ENCODE assay signal across 18 cellular contexts in genomic region chr3:147890114-147890513, GRCh38.
DNase-seq lines count a peak whose midpoint lies in the region; ATAC-seq, FAIRE-seq and TF ChIP-seq lines count a peak whose summit lies in the region.
"Had no signal": no experiment of that assay in that cellular context is flagged by ENCODE, and none has a peak within 500 bp of the region (broad histone marks: within the 10 kb centered on the region; RNA-seq: fewer than 3 reads in every experiment).

No MANE protein-coding gene starts in this region.

- DNase-seq in GM12878 (ENCODE audit: low read depth, low spot score): peak; percentile 33
- DNase-seq in MM.1S: no peak
- no peak for DNase-seq in islet precursor cell
- no peak for DNase-seq in NCI-H2196 (lab: John Stamatoyannopoulos, UW; ENCODE audit: unreplicated experiment)
- no peak for DNase-seq in activated T-cell treated with anti-CD3 and anti-CD28 coated beads for 4 hours
- DNase-seq: activated naive CD8-positive, alpha-beta T cell treated with anti-CD3 and anti-CD28 coated beads for 36 hours; cerebellar nuclear complex; head of caudate nucleus; NCI-H1694; NCI-H774; SHP77 treated with DMSO at 0.1 percent for 48 hours had no signal

- H3K9me2 ChIP-seq in MM.1S (replicated peaks; ENCODE audit: insufficient read depth, low read length): no peaks in the 10 kb centered on the region

- no peaks in the 10 kb centered on the region for H3K9me3 ChIP-seq in GM12878 (replicated peaks; ENCODE audit: control insufficient read depth, insufficient read depth, low read length)
- no peaks in the 10 kb centered on the region for H3K9me3 ChIP-seq in MM.1S (replicated peaks; ENCODE audit: insufficient read depth, low read length)
- H3K9me3 ChIP-seq: suprapubic skin had no signal

- SMC1A ChIA-PET in GM12878 (lab: Charles Lee; ENCODE audit: uncharacterized antibody, unreplicated experiment): interaction anchor here (0.7 to 6.2 kb wide), 21 partner anchors 10 to 237 kb away, joined by 3 to 45 read pairs (median 4); no protein-coding TSS in a partner anchor

- H3K4me1 ChIP-seq in GM12878 (ENCODE audit: control insufficient read depth, insufficient read depth, low read length): no peaks in the 10 kb centered on the region
- no peaks in the 10 kb centered on the region for H3K4me1 ChIP-seq in MM.1S (ENCODE audit: low read length)
- H3K4me1 ChIP-seq: suprapubic skin had no signal

- POLR2A ChIA-PET in GM12878 (lab: Charles Lee): interaction anchor here (0.7 to 0.8 kb wide), 2 partner anchors 9 to 14 kb away, joined by 3 read pairs; no protein-coding TSS in a partner anchor

- H3K9ac ChIP-seq in GM12878 (ENCODE audit: control insufficient read depth, insufficient read depth, low read length) (no peak overlapping the region), MM.1S (ENCODE audit: low read length) (no peak overlapping the region)

- TF ChIP-seq RAD21 in GM12878 (IDR thresholded peaks at IDR 0.05; ENCODE audit: insufficient read depth, low read depth, low read length): no peak

- no peak for TF ChIP-seq CTCF in GM12878 (IDR thresholded peaks at IDR 0.05 in 2 of 3, conservative IDR thresholded peaks at IDR 0.05 in 1 of 3; ENCODE audit: control insufficient read depth in 2 of 3, extremely low read depth in 1 of 3, insufficient read depth in 1 of 3, low read depth in 3 of 3, low read length in 3 of 3)
- TF ChIP-seq CTCF in MM.1S (IDR thresholded peaks at IDR 0.05; ENCODE audit: low read length): no peak

- CTCF ChIA-PET in GM12878 (lab: Yijun Ruan, JAX): interaction anchor here (0.7 to 0.8 kb wide), 3 partner anchors 20 to 27 kb away, joined by 3 to 4 read pairs (median 3); no protein-coding TSS in a partner anchor

- no peak overlapping the region for H3K4me2 ChIP-seq in GM12878 (ENCODE audit: control insufficient read depth, insufficient read depth)
- no peak overlapping the region for H3K4me2 ChIP-seq in MM.1S (ENCODE audit: low read depth, low read length)

- no TSS peak for BruUV-seq in GM12878 (replicated peaks; lab: Mats Ljungman, UMichigan)

- H3K27ac ChIP-seq in GM12878 (ENCODE audit: control insufficient read depth, insufficient read depth) (no peak overlapping the region), MM.1S (ENCODE audit: low read length) (no peak overlapping the region)
- H3K27ac ChIP-seq: epithelial cell of prostate, suprapubic skin had no signal

- H3K36me3 ChIP-seq in GM12878 (ENCODE audit: control insufficient read depth in 2 of 2, insufficient read depth in 2 of 2, low read length in 1 of 2) (no peaks in the 10 kb centered on the region), MM.1S (replicated peaks; ENCODE audit: insufficient read depth, low read length) (no peaks in the 10 kb centered on the region)
- H3K36me3 ChIP-seq: suprapubic skin had no signal

- H3K4me3 ChIP-seq in GM12878: no peak overlapping the region
- H3K4me3 ChIP-seq in MM.1S (ENCODE audit: low read length): no peak overlapping the region
- H3K4me3 ChIP-seq: suprapubic skin had no signal

- RAD21 ChIA-PET in GM12878 (lab: Charles Lee; ENCODE audit: unreplicated experiment): interaction anchor here (0.7 to 1.7 kb wide), 24 partner anchors 9 to 430 kb away, joined by 3 to 32 read pairs (median 4); no protein-coding TSS in a partner anchor

- H3K27me3 ChIP-seq in GM12878 (replicated peaks in 1 of 2; ENCODE audit: control insufficient read depth in 2 of 2, insufficient read depth in 2 of 2, low read length in 1 of 2) (no peaks in the 10 kb centered on the region), MM.1S (replicated peaks; ENCODE audit: insufficient read depth, low read length) (no peaks in the 10 kb centered on the region)
- H3K27me3 ChIP-seq: suprapubic skin had no signal

- no peak for TF ChIP-seq POLR2A in GM12878 (IDR thresholded peaks at IDR 0.05; ENCODE audit: low read depth, low read length)

- in situ Hi-C loops in GM12878 (cut with MboI): no loop called here

- peak; percentile 40 to 52; a peak in 2 of 4 replicates for TF ChIP-seq EP300 in GM12878 (IDR thresholded peaks at IDR 0.05; ENCODE audit: borderline replicate concordance in 1 of 2, control insufficient read depth in 1 of 2, low read depth in 2 of 2, low read length in 2 of 2)

- H4K20me1 ChIP-seq in GM12878 (ENCODE audit: control insufficient read depth, insufficient read depth) (no peaks in the 10 kb centered on the region), MM.1S (ENCODE audit: insufficient read depth, low read length) (no peaks in the 10 kb centered on the region)

- H3K79me2 ChIP-seq in GM12878 (ENCODE audit: control insufficient read depth, insufficient read depth, low read length) (no peaks in the 10 kb centered on the region), MM.1S (ENCODE audit: low read length) (no peaks in the 10 kb centered on the region)

- ATAC-seq in GM19023 (IDR thresholded peaks at IDR 0.05; ENCODE audit: unreplicated experiment) (peak; percentile 88), GM21576 (IDR thresholded peaks at IDR 0.05; ENCODE audit: unreplicated experiment) (peak; percentile 64), HG03060 (IDR thresholded peaks at IDR 0.05; ENCODE audit: low read depth, unreplicated experiment) (peak; percentile 74), GM12878 (peak; percentile 94)
- ATAC-seq: natural killer cell treated with Interleukin-12 subunit alpha and Interleukin-12 subunit beta and Interleukin-15 and Interleukin-18, amount 100 ng/mL, for 72 hours had no signal

- H2AFZ ChIP-seq in GM12878 (ENCODE audit: control insufficient read depth, low read depth, low read length) (no peak overlapping the region), MM.1S (ENCODE audit: low read length) (no peak overlapping the region)

- intact Hi-C loops in GM12878 (cut with micrococcal nuclease; ENCODE audit: unreplicated experiment): no loop called here

- no peaks in the 10 kb centered on the region for H3F3A ChIP-seq in MM.1S (ENCODE audit: insufficient read depth, low read length)

- FAIRE-seq in GM12878 (lab: Jason Lieb, UNC): no peak
- FAIRE-seq: GM12891 had no signal

TF ChIP-seq in GM12878, 131 proteins besides CTCF, POLR2A, EP300 and RAD21 (continues in another document):
- TF ChIP-seq NBN (IDR thresholded peaks at IDR 0.05) (peak; percentile 56), NR2C2 (IDR thresholded peaks at IDR 0.05; ENCODE audit: borderline replicate concordance, control insufficient read depth, insufficient read length, low read depth) (no peak), ZNF24 (IDR thresholded peaks at IDR 0.05) (no peak), DPF2 (IDR thresholded peaks at IDR 0.05) (0 out of 2 replicates have a peak, but pooled peaks have one; percentile 37), E2F8 (IDR thresholded peaks at IDR 0.05; ENCODE audit: low read depth, partially characterized antibody) (no peak), HCFC1 (IDR thresholded peaks at IDR 0.05; ENCODE audit: low read length) (no peak), STAT1 (conservative IDR thresholded peaks at IDR 0.05) (no peak), ATF7 (IDR thresholded peaks at IDR 0.05; ENCODE audit: low read depth) (peak; percentile 57), SMC3 (IDR thresholded peaks at IDR 0.05; ENCODE audit: borderline replicate concordance, low read length) (no peak; the same call in 1 of the 2 replicates), RELB (IDR thresholded peaks at IDR 0.05; ENCODE audit: low read depth) (0 out of 2 replicates have a peak, but pooled peaks have one; percentile 61), SUPT20H (IDR thresholded peaks at IDR 0.05; ENCODE audit: borderline replicate concordance, control insufficient read depth, low read depth, low read length) (no peak), MTA2 (IDR thresholded peaks at IDR 0.05; ENCODE audit: low read depth) (peak; percentile 83; the same call in 1 of the 2 replicates), SPI1 (IDR thresholded peaks at IDR 0.05; ENCODE audit: borderline replicate concordance, insufficient read depth, low read depth, low read length) (peak; percentile 55; the same call in 1 of the 2 replicates), EED (IDR thresholded peaks at IDR 0.05; ENCODE audit: low read depth) (no peak)
